ENCODE assay signal across 11 cellular contexts in genomic region chr1:164914208-164914607, GRCh38.
DNase-seq lines count a peak whose midpoint lies in the region; ATAC-seq, FAIRE-seq and TF ChIP-seq lines count a peak whose summit lies in the region.
"Had no signal": no experiment of that assay in that cellular context is flagged by ENCODE, and none has a peak within 500 bp of the region (broad histone marks: within the 10 kb centered on the region; RNA-seq: fewer than 3 reads in every experiment).

No MANE protein-coding gene starts in this region.

- ATAC-seq in A549, result peak in 1 of 2 experiments; percentile 80; a peak in 2 of 6 replicates
- ATAC-seq in K562, result no peak
- ATAC-seq in HG03280 (IDR thresholded peaks at IDR 0.05; ENCODE audit: unreplicated experiment), result no peak
- ATAC-seq in HG03097 (IDR thresholded peaks at IDR 0.05; ENCODE audit: low FRiP score, unreplicated experiment), result no peak
- no peak for ATAC-seq in HG03432 (IDR thresholded peaks at IDR 0.05; ENCODE audit: unreplicated experiment)
- no peak for ATAC-seq in activated naive CD8-positive, alpha-beta T cell treated with anti-CD3 and anti-CD28 coated beads, Interleukin-2, amount 50 U/mL, for 24 hours

- peaks cover 3% of the 10 kb centered on the region; the same call in 1 of the 2 replicates for H3K27me3 Mint-ChIP-seq in H9 (ENCODE audit: low read depth)
- H3K27me3 Mint-ChIP-seq in activated naive CD8-positive, alpha-beta T cell treated with anti-CD3 and anti-CD28 coated beads, Interleukin-2, amount 50 U/mL, for 24 hours, result no peaks in the 10 kb centered on the region

- H2BK5ac ChIP-seq in H9 (ENCODE audit: insufficient read length, low read length), result no peak overlapping the region

- no peak overlapping the region for H3K4ac ChIP-seq in H9 (ENCODE audit: low read depth, low read length)

- H3K23ac ChIP-seq in H9 (ENCODE audit: insufficient read length, low read depth, low read length), result no peak overlapping the region

- CTCF ChIA-PET in A549 (lab: Yijun Ruan, JAX), result no interaction called here
- CTCF ChIA-PET in K562 (lab: Yijun Ruan, JAX; ENCODE audit: low intra/inter-chr PET ratio), result no interaction called here

- TF ChIP-seq EP300 in A549 (IDR thresholded peaks at IDR 0.05), result no peak
- TF ChIP-seq EP300 in K562 (IDR thresholded peaks at IDR 0.05; ENCODE audit: low read length), result no peak

- peaks cover 6 to 8% of the 10 kb centered on the region in 2 experiments for H3K4me1 Mint-ChIP-seq in H9
- H3K4me1 Mint-ChIP-seq in activated naive CD8-positive, alpha-beta T cell treated with anti-CD3 and anti-CD28 coated beads, Interleukin-2, amount 50 U/mL, for 24 hours, result no peaks in the 10 kb centered on the region

- peak; percentile 25; the same call in 2 of the 3 replicates for TF ChIP-seq CTCF in A549 (IDR thresholded peaks at IDR 0.05)
- TF ChIP-seq CTCF in H9 (conservative IDR thresholded peaks at IDR 0.05), result peak; percentile 30; the same call in 1 of the 3 replicates
- no peak; a peak in 1 of 6 replicates for TF ChIP-seq CTCF in K562 (IDR thresholded peaks at IDR 0.05 in 2 of 3, conservative IDR thresholded peaks at IDR 0.05 in 1 of 3; ENCODE audit: insufficient read depth in 2 of 3, low read depth in 1 of 3, low read length in 3 of 3)

- H3K9me3 Mint-ChIP-seq in H9, result no peaks in the 10 kb centered on the region
- no peaks in the 10 kb centered on the region for H3K9me3 Mint-ChIP-seq in activated naive CD8-positive, alpha-beta T cell treated with anti-CD3 and anti-CD28 coated beads, Interleukin-2, amount 50 U/mL, for 24 hours

- H4K8ac ChIP-seq in H9 (replicated peaks; ENCODE audit: insufficient read length, low read depth, low read length), result no peak overlapping the region

- H4K20me1 ChIP-seq in H9 (ENCODE audit: control insufficient read depth, insufficient read depth, insufficient read length) (no peaks in the 10 kb centered on the region), K562 (replicated peaks; ENCODE audit: control insufficient read depth, insufficient read depth, low read length) (no peaks in the 10 kb centered on the region)

- intact Hi-C loops in K562 (cut with micrococcal nuclease), result no loop called here

- H3K79me1 ChIP-seq in H9 (ENCODE audit: insufficient read depth, low read depth, low read length, poor library complexity, severe bottlenecking), result no peaks in the 10 kb centered on the region

- no peak overlapping the region for H2BK15ac ChIP-seq in H9 (ENCODE audit: low read depth, low read length)

- H3K9ac ChIP-seq in H9 (ENCODE audit: extremely low read depth, insufficient read length, low read length), result no peak overlapping the region
- H3K9ac ChIP-seq in K562 (ENCODE audit: insufficient read depth in 1 of 2, low read depth in 2 of 2, low read length in 2 of 2), result no peak overlapping the region

- H3K9me3 ChIP-seq in A549 (no peaks in the 10 kb centered on the region), H9 (ENCODE audit: control insufficient read depth, low read depth, low read length) (no peaks in the 10 kb centered on the region), K562 (replicated peaks; ENCODE audit: control insufficient read depth, insufficient read depth, low read depth, low read length) (no peaks in the 10 kb centered on the region)
- H3K9me3 ChIP-seq: suprapubic skin had no signal

- POLR2A ChIA-PET in A549 (lab: Yijun Ruan, JAX), result no interaction called here
- POLR2A ChIA-PET in K562 (lab: Yijun Ruan, JAX), result no interaction called here

- H3K27me3 ChIP-seq in H9 (ENCODE audit: insufficient read depth, low read length), result no peaks in the 10 kb centered on the region
- H3K27me3 ChIP-seq in K562 (ENCODE audit: control insufficient read depth in 2 of 2, insufficient read depth in 2 of 2, low read length in 2 of 2), result 0 out of 5 replicates have a peak, but pooled peaks cover 0 to 4% of the 10 kb centered on the region in 2 experiments
- H3K27me3 ChIP-seq: suprapubic skin had no signal

- no peaks in the 10 kb centered on the region for H3K9me1 ChIP-seq in K562 (ENCODE audit: control insufficient read depth, insufficient read depth, low read length)

- no peak overlapping the region for H3T11ph ChIP-seq in H9 (ENCODE audit: low read length)

- H3K36me3 Mint-ChIP-seq in H9 (ENCODE audit: insufficient read depth in 1 of 3, low read depth in 3 of 3), result no peaks in the 10 kb centered on the region
- H3K36me3 Mint-ChIP-seq in activated naive CD8-positive, alpha-beta T cell treated with anti-CD3 and anti-CD28 coated beads, Interleukin-2, amount 50 U/mL, for 24 hours (ENCODE audit: low read depth), result no peaks in the 10 kb centered on the region

- no peak overlapping the region for H3K27ac Mint-ChIP-seq in H9
- no peak overlapping the region for H3K27ac Mint-ChIP-seq in activated naive CD8-positive, alpha-beta T cell treated with anti-CD3 and anti-CD28 coated beads, Interleukin-2, amount 50 U/mL, for 24 hours

- no peak overlapping the region for H3K18ac ChIP-seq in H9 (ENCODE audit: insufficient read length, low read depth, low read length)

- no TSS peak for BruUV-seq in K562 (replicated peaks; lab: Mats Ljungman, UMichigan)

- peak; percentile 36 to 42; a peak in 3 of 5 replicates for TF ChIP-seq RAD21 in A549 (conservative IDR thresholded peaks at IDR 0.05 in 1 of 2, IDR thresholded peaks at IDR 0.05 in 1 of 2)
- peak in 1 of 2 experiments; percentile 32; a peak in 2 of 4 replicates for TF ChIP-seq RAD21 in K562 (CRISPR knock-in tag; conservative IDR thresholded peaks at IDR 0.05 in 1 of 2, IDR thresholded peaks at IDR 0.05 in 1 of 2)

- no peak overlapping the region for H3K56ac ChIP-seq in H9 (ENCODE audit: insufficient read length, low read depth, low read length)

- in situ Hi-C loops in K562 (cut with MboI), result no loop called here

- no peak overlapping the region for H2BK12ac ChIP-seq in H9 (ENCODE audit: insufficient read length, low read depth, low read length)

- no peak for TF ChIP-seq POLR2A in A549 (IDR thresholded peaks at IDR 0.05; ENCODE audit: low read length)
- no peak for TF ChIP-seq POLR2A in K562 (conservative IDR thresholded peaks at IDR 0.05)

- H3K36me3 ChIP-seq in K562 (ENCODE audit: control insufficient read depth, insufficient read depth, low read length), result no peaks in the 10 kb centered on the region
- H3K36me3 ChIP-seq: suprapubic skin, WERI-Rb-1 had no signal

- H3K4me2 ChIP-seq in A549 (no peak overlapping the region), H9 (ENCODE audit: insufficient read depth, insufficient read length, low read length) (no peak overlapping the region), K562 (ENCODE audit: insufficient read depth, low read length) (no peak overlapping the region)

- DNase-seq in A549 (ENCODE audit: low read depth in 1 of 2, low spot score in 1 of 2) (peak in 1 of 2 experiments; percentile 58), H9 (no peak), K562 (ENCODE audit: extremely low read depth in 1 of 4, low spot score in 3 of 4) (no peak), left kidney (ENCODE audit: low read depth, low spot score) (peak; percentile 47)
- DNase-seq in activated naive CD8-positive, alpha-beta T cell treated with anti-CD3 and anti-CD28 coated beads, Interleukin-2, amount 50 U/mL, for 24 hours, result no peak
- DNase-seq: DMS79 treated with DMSO at 0.1 percent for 48 hours, WERI-Rb-1 had no signal

- no peak overlapping the region for H3K4me3 Mint-ChIP-seq in H9
- H3K4me3 Mint-ChIP-seq in activated naive CD8-positive, alpha-beta T cell treated with anti-CD3 and anti-CD28 coated beads, Interleukin-2, amount 50 U/mL, for 24 hours, result no peak overlapping the region

- H3K4me3 ChIP-seq in A549, result no peak overlapping the region
- no peak overlapping the region for H3K4me3 ChIP-seq in K562
- H3K4me3 ChIP-seq: suprapubic skin had no signal

- no peak overlapping the region for H2BK20ac ChIP-seq in H9 (ENCODE audit: low read depth, low read length, poor library complexity, severe bottlenecking)

- H2AFZ ChIP-seq in H9 (ENCODE audit: low read length) (no peak overlapping the region), K562 (ENCODE audit: low read depth, low read length) (no peak overlapping the region)

- no peak overlapping the region for H4K91ac ChIP-seq in H9 (ENCODE audit: insufficient read length, low read depth, low read length)

- FAIRE-seq in A549 (lab: Jason Lieb, UNC) (no peak), K562 (lab: Jason Lieb, UNC) (no peak)

- H2BK120ac ChIP-seq in H9 (ENCODE audit: low read depth, low read length, poor library complexity, severe bottlenecking), result no peak overlapping the region

- H3K4me1 ChIP-seq in A549, result no peaks in the 10 kb centered on the region
- H3K4me1 ChIP-seq in H9 (ENCODE audit: insufficient read depth, low read length), result no peaks in the 10 kb centered on the region
- H3K4me1 ChIP-seq in K562 (replicated peaks in 1 of 2; ENCODE audit: control insufficient read depth in 2 of 2, insufficient read depth in 2 of 2, low read length in 2 of 2), result no peaks in the 10 kb centered on the region
- H3K4me1 ChIP-seq: suprapubic skin had no signal

- H3K23me2 ChIP-seq in H9 (ENCODE audit: insufficient read length, low read depth, low read length, poor library complexity, severe bottlenecking), result no peaks in the 10 kb centered on the region

- no peak overlapping the region for H3K14ac ChIP-seq in H9 (ENCODE audit: insufficient read depth, low read length)

- H3K79me2 ChIP-seq in H9 (ENCODE audit: insufficient read depth, low read length) (no peaks in the 10 kb centered on the region), K562 (ENCODE audit: control insufficient read depth, insufficient read depth, low read length) (no peaks in the 10 kb centered on the region)

- no peak overlapping the region for H2AK5ac ChIP-seq in H9 (ENCODE audit: insufficient read length, low read length)

- WGBS in A549 (ENCODE audit: missing lambda C conversion rate), result 12% methylated on average over 1 of the region's 1 CpG
- no CpG with 5 or more reads among the region's 1 CpG for WGBS in H9 (ENCODE audit: extremely low coverage, insufficient read length, low lambda C conversion rate)
- WGBS in K562 (ENCODE audit: insufficient coverage, low coverage, missing lambda C conversion rate), result 5% methylated on average over 1 of the region's 1 CpG

- H3K27ac ChIP-seq in A549 (no peak overlapping the region), H9 (ENCODE audit: insufficient read length, low read depth, low read length) (no peak overlapping the region), K562 (ENCODE audit: extremely low read depth, low read depth, low read length) (no peak overlapping the region)
- H3K27ac ChIP-seq: suprapubic skin, WERI-Rb-1 had no signal

- H4K5ac ChIP-seq in H9 (ENCODE audit: insufficient read length, low read depth, low read length), result no peak overlapping the region

TF ChIP-seq in A549, 52 proteins besides CTCF, POLR2A, EP300 and RAD21 (continues in another document):
- TF ChIP-seq SMC3 (IDR thresholded peaks at IDR 0.05) (peak; percentile 23; the same call in 1 of the 3 replicates), ZNF302 (CRISPR knock-in tag; IDR thresholded peaks at IDR 0.05) (no peak), CEBPB (IDR thresholded peaks at IDR 0.05) (peak; percentile 15 to 60; a peak in 2 of 4 replicates), EHMT2 (IDR thresholded peaks at IDR 0.05; ENCODE audit: low read depth) (no peak)

TF ChIP-seq in K562, 482 proteins besides CTCF, POLR2A, EP300 and RAD21 (continues in another document):
- no peak for TF ChIP-seq MEF2D (tag; conservative IDR thresholded peaks at IDR 0.05; ENCODE audit: low read depth)
- no peak for TF ChIP-seq FUS (optimal IDR thresholded peaks at IDR 0.05; ENCODE audit: low read depth, low read length)
- TF ChIP-seq NR4A1 (CRISPR knock-in tag; IDR thresholded peaks at IDR 0.05), result no peak
- TF ChIP-seq NR4A1 (tag; IDR thresholded peaks at IDR 0.05), result no peak
- peak; percentile 62 for TF ChIP-seq CEBPB (tag; IDR thresholded peaks at IDR 0.05)

Comparison
In these comparisons a context has a peak if more than half of its experiments do, and no peak if none do; other contexts are left out.
1. CTCF ChIP-seq: peak in A549 (single experiment) and H9 (single experiment); none in K562 (0 of 3).
2. Of the 35 proteins assayed by ChIP-seq in both K562 and A549: peak only in K562: none; only in A549: CTCF and SMC3; in both: CEBPB; in neither: 31; mixed calls (peak in some experiments, not most) for 1.